5 cellular contexts compared by ENCODE assay signal in the genomic region with DNA sequence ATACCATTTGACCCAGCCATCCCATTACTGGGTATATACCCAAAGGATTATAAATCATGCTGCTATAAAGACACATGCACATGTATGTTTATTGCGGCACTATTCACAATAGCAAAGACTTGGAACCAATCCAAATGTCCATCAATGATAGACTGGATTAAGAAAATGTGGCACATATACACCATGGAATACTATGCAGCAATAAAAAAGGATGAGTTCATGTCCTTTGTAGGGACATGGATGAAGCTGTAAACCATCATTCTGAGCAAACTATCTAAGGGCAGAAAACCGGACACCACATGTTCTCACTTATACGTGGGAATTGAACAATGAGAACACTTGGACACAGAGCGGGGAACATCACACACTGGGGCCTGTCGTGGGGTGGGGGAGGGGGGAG. TPM values are rescaled to one million over a fixed set of nuclear protein-coding genes. Genes with fewer than 3 reads are reported as not detected.
DNase-seq lines count a peak whose midpoint lies in the region; ATAC-seq, FAIRE-seq and TF ChIP-seq lines count a peak whose summit lies in the region.
"Not testable (repeated sequence)": the region's sequence is repeated elsewhere in the genome, so short reads cannot be mapped to it uniquely, and the experiment has no call there.

No MANE protein-coding gene starts in this region.

- H3K27ac Mint-ChIP-seq in activated T-helper 17 cell treated with anti-CD3 and anti-CD28 coated beads, Interleukin-2, amount 50 U/mL, for 72 hours, result peak overlapping the region; percentile 6

- TF ChIP-seq RAD21 in K562 (CRISPR knock-in tag; conservative IDR thresholded peaks at IDR 0.05 in 1 of 2, IDR thresholded peaks at IDR 0.05 in 1 of 2); HepG2 (CRISPR knock-in tag; IDR thresholded peaks at IDR 0.05): not testable (repeated sequence)

- TF ChIP-seq CTCF in HEK293 (tag by site-specific recombination; IDR thresholded peaks at IDR 0.05); PC-3 (conservative IDR thresholded peaks at IDR 0.05; ENCODE audit: low read depth, low read length); K562 (IDR thresholded peaks at IDR 0.05 in 2 of 3, conservative IDR thresholded peaks at IDR 0.05 in 1 of 3; ENCODE audit: insufficient read depth in 2 of 3, low read depth in 1 of 3, low read length in 3 of 3); HepG2 (CRISPR knock-in tag; IDR thresholded peaks at IDR 0.05): not testable (repeated sequence)

- not testable (repeated sequence) for H2AFZ ChIP-seq in PC-3 (ENCODE audit: low read length); K562 (ENCODE audit: low read depth, low read length); HepG2 (ENCODE audit: low read length)

- TF ChIP-seq EP300 in K562 (IDR thresholded peaks at IDR 0.05; ENCODE audit: low read length); HepG2 (IDR thresholded peaks at IDR 0.05; ENCODE audit: low read depth in 2 of 2, low read length in 2 of 2); HepG2 (CRISPR knock-in tag; IDR thresholded peaks at IDR 0.05; ENCODE audit: borderline replicate concordance): not testable (repeated sequence)

- H3K9ac ChIP-seq in PC-3 (ENCODE audit: low read length); K562 (ENCODE audit: insufficient read depth in 1 of 2, low read depth in 2 of 2, low read length in 2 of 2); HepG2 (ENCODE audit: insufficient read depth, low read depth, low read length): not testable (repeated sequence)

- not testable (repeated sequence) for H3K27ac ChIP-seq in HEK293 (ENCODE audit: extremely low read depth, low read depth, low read length); PC-3 (ENCODE audit: low read length); K562 (ENCODE audit: extremely low read depth, low read depth, low read length); HepG2 (ENCODE audit: extremely low read length, insufficient read depth, low read length)

- not testable (repeated sequence) for H3K36me3 ChIP-seq in HEK293 (ENCODE audit: control insufficient read depth in 2 of 2, insufficient read depth in 1 of 2, low read length in 2 of 2); PC-3 (ENCODE audit: low read depth, low read length); K562 (ENCODE audit: control insufficient read depth, insufficient read depth, low read length); HepG2 (replicated peaks in 1 of 2; ENCODE audit: control insufficient read depth in 1 of 2, insufficient read depth in 2 of 2, low read length in 2 of 2)

- intact Hi-C loops in PC-3 (cut with micrococcal nuclease); K562 (cut with micrococcal nuclease); HepG2 (cut with micrococcal nuclease; ENCODE audit: unreplicated experiment): not testable (repeated sequence)

- H3K9me2 ChIP-seq in PC-3 (replicated peaks; ENCODE audit: low read length), result not testable (repeated sequence)

- ATAC-seq in PC-3; activated T-helper 17 cell treated with anti-CD3 and anti-CD28 coated beads, Interleukin-2, amount 50 U/mL, for 72 hours (replicated peaks); K562; HepG2: not testable (repeated sequence)

- 100% methylated on average over 3 of the region's 5 CpGs for WGBS in K562 (ENCODE audit: insufficient coverage, low coverage, missing lambda C conversion rate)
- 97% methylated on average over 5 of the region's 5 CpGs for WGBS in HepG2 (ENCODE audit: low lambda C conversion rate)

- H3K79me2 ChIP-seq in PC-3 (ENCODE audit: low read length); K562 (ENCODE audit: control insufficient read depth, insufficient read depth, low read length); HepG2 (ENCODE audit: insufficient read depth, low read length): not testable (repeated sequence)

- POLR2A ChIA-PET in HEK293 (lab: Yijun Ruan, JAX), result interaction anchor here (0.7 kb wide), 1 partner anchor 37 kb away, joined by 3 read pairs; no protein-coding TSS in a partner anchor
- POLR2A ChIA-PET in PC-3 (lab: Charles Lee; ENCODE audit: unreplicated experiment); K562 (lab: Yijun Ruan, JAX); HepG2 (lab: Yijun Ruan, JAX): not testable (repeated sequence)

- in situ Hi-C loops in K562 (cut with MboI); HepG2 (cut with HindIII; ENCODE audit: extremely low pct_ligation_motif_present, low pct_unique_long_range_greater_than_20kb): not testable (repeated sequence)

- H3K4me3 Mint-ChIP-seq in activated T-helper 17 cell treated with anti-CD3 and anti-CD28 coated beads, Interleukin-2, amount 50 U/mL, for 72 hours, result not testable (repeated sequence)

- not testable (repeated sequence) for H4K20me1 ChIP-seq in PC-3 (ENCODE audit: low read length); K562 (replicated peaks; ENCODE audit: control insufficient read depth, insufficient read depth, low read length); HepG2 (ENCODE audit: insufficient read depth, low read length)

- not testable (repeated sequence) for TF ChIP-seq POLR2A in K562 (conservative IDR thresholded peaks at IDR 0.05); HepG2 (IDR thresholded peaks at IDR 0.05; ENCODE audit: insufficient read depth in 1 of 2, low read depth in 2 of 2, low read length in 2 of 2)

- not testable (repeated sequence) for H3K9me3 ChIP-seq in HEK293 (ENCODE audit: control insufficient read depth, insufficient read depth, low read depth, low read length); PC-3 (ENCODE audit: low read length); K562 (replicated peaks; ENCODE audit: control insufficient read depth, insufficient read depth, low read depth, low read length); HepG2 (ENCODE audit: low read length)

- BruUV-seq in PC-3 (replicated peaks; lab: Mats Ljungman, UMichigan) (TSS peak; percentile 19), K562 (replicated peaks; lab: Mats Ljungman, UMichigan) (TSS peak; percentile 40), HepG2 (replicated peaks; lab: Mats Ljungman, UMichigan) (TSS peak; percentile 50)

- not testable (repeated sequence) for H3K27me3 ChIP-seq in PC-3 (ENCODE audit: low read length); K562 (ENCODE audit: control insufficient read depth in 2 of 2, insufficient read depth in 2 of 2, low read length in 2 of 2); HepG2 (ENCODE audit: control insufficient read depth in 1 of 2, insufficient read depth in 2 of 2, low read length in 2 of 2)

- H3F3A ChIP-seq in PC-3 (ENCODE audit: low read length, unreplicated experiment), result not testable (repeated sequence)

- H3K9me1 ChIP-seq in K562 (ENCODE audit: control insufficient read depth, insufficient read depth, low read length), result not testable (repeated sequence)

- FAIRE-seq in K562 (lab: Jason Lieb, UNC); HepG2 (lab: Jason Lieb, UNC): not testable (repeated sequence)

- H3K27me3 Mint-ChIP-seq in activated T-helper 17 cell treated with anti-CD3 and anti-CD28 coated beads, Interleukin-2, amount 50 U/mL, for 72 hours, result not testable (repeated sequence)

- not testable (repeated sequence) for DNase-seq in PC-3; K562 (ENCODE audit: extremely low read depth in 1 of 4, low spot score in 3 of 4); HepG2 (ENCODE audit: low spot score)

- not testable (repeated sequence) for H3K4me1 ChIP-seq in HEK293 (ENCODE audit: control insufficient read depth, insufficient read depth, low read length); PC-3 (ENCODE audit: insufficient read depth, low read length); K562 (replicated peaks in 1 of 2; ENCODE audit: control insufficient read depth in 2 of 2, insufficient read depth in 2 of 2, low read length in 2 of 2); HepG2 (ENCODE audit: insufficient read depth, low read length)

- H3K4me2 ChIP-seq in PC-3 (ENCODE audit: low read length); K562 (ENCODE audit: insufficient read depth, low read length); HepG2 (ENCODE audit: low read depth, low read length): not testable (repeated sequence)

- H3K4me1 Mint-ChIP-seq in activated T-helper 17 cell treated with anti-CD3 and anti-CD28 coated beads, Interleukin-2, amount 50 U/mL, for 72 hours, result not testable (repeated sequence)

- H3K9me3 Mint-ChIP-seq in activated T-helper 17 cell treated with anti-CD3 and anti-CD28 coated beads, Interleukin-2, amount 50 U/mL, for 72 hours, result not testable (repeated sequence)

- not testable (repeated sequence) for H3K4me3 ChIP-seq in HEK293 (ENCODE audit: low read depth, low read length); PC-3 (ENCODE audit: low read length); K562; HepG2 (replicated peaks in 1 of 3; ENCODE audit: insufficient read depth in 1 of 3, low read depth in 2 of 3, low read length in 3 of 3)

- CTCF ChIA-PET in HEK293 (lab: Yijun Ruan, JAX); PC-3 (lab: Charles Lee); K562 (lab: Yijun Ruan, JAX; ENCODE audit: low intra/inter-chr PET ratio); HepG2 (lab: Yijun Ruan, JAX; ENCODE audit: low intra/inter-chr PET ratio, low total read pairs): not testable (repeated sequence)

- H3K36me3 Mint-ChIP-seq in activated T-helper 17 cell treated with anti-CD3 and anti-CD28 coated beads, Interleukin-2, amount 50 U/mL, for 72 hours (ENCODE audit: low read depth), result peaks cover 43% of the 10 kb centered on the region

RNA-seq across cellular contexts. Expression of gene RBM5, which starts 57.5 kb away (rescaled TPM):
- 105 and 128 TPM in 2 replicates for total RNA-seq in PC-3 (2014; rRNA removed)
- 100 to 1,000 TPM; 146 to 167 TPM for total RNA-seq in activated T-helper 17 cell treated with anti-CD3 and anti-CD28 coated beads, Interleukin-2, amount 50 U/mL, for 72 hours
- 479 and 783 TPM in 2 replicates for total RNA-seq in K562 (2011; cell fraction: chromatin; rRNA removed; ENCODE audit: low replicate concordance)
- total RNA-seq in K562 (2011; cell fraction: nucleolus; rRNA removed), result 241 and 243 TPM in 2 replicates
- 327 and 405 TPM in 2 replicates for total RNA-seq in K562 (2011; cell fraction: nucleoplasm; rRNA removed)
- 61.3 and 108 TPM in 2 replicates for total RNA-seq in K562 (2014; rRNA removed)
- 92.5 and 100.0 TPM in 2 replicates for total RNA-seq in K562 (2014; rRNA removed; fragmentation: Illumina TruSeq; extraction: Trizol)
- total RNA-seq in K562 (2015; rRNA removed; fragmentation: Illumina TruSeq; extraction: Trizol), result 87.9 and 90.2 TPM in 2 replicates
- 58.4 and 61.3 TPM in 2 replicates for total RNA-seq in K562 (2021)
- 153 and 187 TPM in 2 replicates for polyA plus RNA-seq in K562 (2011; rRNA removed)
- polyA plus RNA-seq in K562 (2011; cell fraction: cytosol; rRNA removed), result 82.3 and 85.3 TPM in 2 replicates
- polyA plus RNA-seq in K562 (2011; cell fraction: nucleus; rRNA removed), result 629 and 658 TPM in 2 replicates
- polyA plus RNA-seq in K562 (2012), result 52.0 and 57.7 TPM in 2 replicates
- polyA plus RNA-seq in K562 (2014; fragmentation: Illumina TruSeq; extraction: Trizol), result 75.7 and 86.1 TPM in 2 replicates
- polyA plus RNA-seq in K562 (2014; fragmentation: Nextera tagmentation; extraction: Ambion mirVana), result 10 to 100 TPM; 24.5 to 53.3 TPM
- polyA plus RNA-seq in K562 (2014; rRNA removed), result 81.6 and 87.8 TPM in 2 replicates
- polyA minus RNA-seq in K562 (2011; rRNA and poly(A)+ RNA removed), result 392 and 565 TPM in 2 replicates
- 56.4 and 70.4 TPM in 2 replicates for polyA minus RNA-seq in K562 (2011; cell fraction: cytosol; rRNA and poly(A)+ RNA removed)
- 131 and 213 TPM in 2 replicates for polyA minus RNA-seq in K562 (2011; cell fraction: nucleus; rRNA and poly(A)+ RNA removed)
- 65.0 and 106 TPM in 2 replicates for total RNA-seq in HepG2 (2016; rRNA removed; fragmentation: Illumina TruSeq; extraction: Trizol)
- 28.2 and 29.4 TPM in 2 replicates for total RNA-seq in HepG2 (2016; cell fraction: cytosol; rRNA removed; fragmentation: Illumina TruSeq; extraction: Trizol; ENCODE audit: low read depth)
- total RNA-seq in HepG2 (2016; cell fraction: insoluble cytoplasmic fraction; rRNA removed; fragmentation: Illumina TruSeq; extraction: Trizol), result 57.8 and 102 TPM in 2 replicates
- 21.6 and 27.7 TPM in 2 replicates for total RNA-seq in HepG2 (2016; cell fraction: membrane; rRNA removed; fragmentation: Illumina TruSeq; extraction: Trizol)
- total RNA-seq in HepG2 (2016; cell fraction: nucleus; rRNA removed; fragmentation: Illumina TruSeq; extraction: Trizol), result 176 and 216 TPM in 2 replicates
- polyA plus RNA-seq in HepG2 (2011; rRNA removed), result 204 and 254 TPM in 2 replicates
- polyA plus RNA-seq in HepG2 (2011; cell fraction: cytosol; rRNA removed), result 65.2 and 69.9 TPM in 2 replicates
- polyA plus RNA-seq in HepG2 (2011; cell fraction: nucleus; rRNA removed), result 615 and 653 TPM in 2 replicates
- 78.9 and 117 TPM in 2 replicates for polyA plus RNA-seq in HepG2 (2012)
- polyA plus RNA-seq in HepG2 (2016; cell fraction: cytosol; fragmentation: Illumina TruSeq; extraction: Trizol; ENCODE audit: low read depth), result 2.8 and 3.1 TPM in 2 replicates
- 44.4 and 46.1 TPM in 2 replicates for polyA plus RNA-seq in HepG2 (2016; cell fraction: insoluble cytoplasmic fraction; fragmentation: Illumina TruSeq; extraction: Trizol; ENCODE audit: low read depth)
- 4.0 and 7.3 TPM in 2 replicates for polyA plus RNA-seq in HepG2 (2016; cell fraction: membrane; fragmentation: Illumina TruSeq; extraction: Trizol; ENCODE audit: low read depth)
- polyA plus RNA-seq in HepG2 (2016; cell fraction: nucleus; fragmentation: Illumina TruSeq; extraction: Trizol; ENCODE audit: insufficient read depth, low read depth), result 371 and 412 TPM in 2 replicates
- 201 and 212 TPM in 2 replicates for polyA minus RNA-seq in HepG2 (2011; rRNA and poly(A)+ RNA removed; ENCODE audit: low replicate concordance)
- polyA minus RNA-seq in HepG2 (2011; cell fraction: cytosol; rRNA and poly(A)+ RNA removed), result 50.6 and 64.3 TPM in 2 replicates
- 340 and 438 TPM in 2 replicates for polyA minus RNA-seq in HepG2 (2011; cell fraction: nucleus; rRNA and poly(A)+ RNA removed)
